In the genomic region with DNA sequence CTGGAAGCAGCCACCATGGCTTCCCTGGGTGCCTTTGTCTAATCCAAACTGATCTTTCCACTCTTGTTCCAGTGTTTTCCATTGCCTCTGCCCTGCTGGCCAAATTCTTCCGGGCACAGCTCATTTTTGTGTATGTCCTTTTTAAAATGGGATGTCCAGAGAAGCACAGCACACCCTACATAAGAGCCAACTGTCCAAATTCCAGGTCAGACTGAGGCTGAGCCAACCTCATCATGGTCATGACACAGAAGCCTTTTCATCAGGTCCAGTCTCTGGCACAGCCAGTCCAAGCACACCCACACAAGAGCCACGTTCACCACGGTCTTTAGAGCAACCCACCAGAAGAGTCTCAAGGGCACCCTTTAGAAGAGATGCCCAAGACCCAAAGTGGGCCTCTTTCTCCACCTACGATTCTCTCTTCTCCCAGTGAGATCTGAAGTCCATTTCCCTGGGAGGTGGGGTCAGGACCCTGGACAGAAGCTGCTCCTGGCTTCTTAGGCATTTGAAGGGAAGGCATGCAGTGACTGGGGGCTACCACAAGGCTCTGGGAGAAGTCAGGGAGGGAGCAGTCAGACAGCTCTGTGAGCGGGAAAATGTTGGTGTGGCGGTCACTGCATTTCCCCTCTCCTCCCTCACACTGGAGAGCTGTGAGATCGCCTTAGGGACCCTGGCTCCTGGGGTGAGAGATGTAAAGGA, we compare ENCODE assay signal across 2 cellular contexts.
A peak's percentile ranks its signal among the peaks of the same experiment; 100 is the strongest.
TF ChIP-seq lines count a peak whose summit lies in the region.

No MANE protein-coding gene starts in this region.

TF ChIP-seq in HCT116, 20 proteins besides CTCF, POLR2A, EP300 and RAD21:
- TF ChIP-seq, protein P1, sequence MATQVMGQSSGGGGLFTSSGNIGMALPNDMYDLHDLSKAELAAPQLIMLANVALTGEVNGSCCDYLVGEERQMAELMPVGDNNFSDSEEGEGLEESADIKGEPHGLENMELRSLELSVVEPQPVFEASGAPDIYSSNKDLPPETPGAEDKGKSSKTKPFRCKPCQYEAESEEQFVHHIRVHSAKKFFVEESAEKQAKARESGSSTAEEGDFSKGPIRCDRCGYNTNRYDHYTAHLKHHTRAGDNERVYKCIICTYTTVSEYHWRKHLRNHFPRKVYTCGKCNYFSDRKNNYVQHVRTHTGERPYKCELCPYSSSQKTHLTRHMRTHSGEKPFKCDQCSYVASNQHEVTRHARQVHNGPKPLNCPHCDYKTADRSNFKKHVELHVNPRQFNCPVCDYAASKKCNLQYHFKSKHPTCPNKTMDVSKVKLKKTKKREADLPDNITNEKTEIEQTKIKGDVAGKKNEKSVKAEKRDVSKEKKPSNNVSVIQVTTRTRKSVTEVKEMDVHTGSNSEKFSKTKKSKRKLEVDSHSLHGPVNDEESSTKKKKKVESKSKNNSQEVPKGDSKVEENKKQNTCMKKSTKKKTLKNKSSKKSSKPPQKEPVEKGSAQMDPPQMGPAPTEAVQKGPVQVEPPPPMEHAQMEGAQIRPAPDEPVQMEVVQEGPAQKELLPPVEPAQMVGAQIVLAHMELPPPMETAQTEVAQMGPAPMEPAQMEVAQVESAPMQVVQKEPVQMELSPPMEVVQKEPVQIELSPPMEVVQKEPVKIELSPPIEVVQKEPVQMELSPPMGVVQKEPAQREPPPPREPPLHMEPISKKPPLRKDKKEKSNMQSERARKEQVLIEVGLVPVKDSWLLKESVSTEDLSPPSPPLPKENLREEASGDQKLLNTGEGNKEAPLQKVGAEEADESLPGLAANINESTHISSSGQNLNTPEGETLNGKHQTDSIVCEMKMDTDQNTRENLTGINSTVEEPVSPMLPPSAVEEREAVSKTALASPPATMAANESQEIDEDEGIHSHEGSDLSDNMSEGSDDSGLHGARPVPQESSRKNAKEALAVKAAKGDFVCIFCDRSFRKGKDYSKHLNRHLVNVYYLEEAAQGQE (IDR thresholded peaks at IDR 0.05; ENCODE audit: low read depth), result peak; percentile 76
- TF ChIP-seq JUND (IDR thresholded peaks at IDR 0.05), result no peak
TF ChIP-seq in HCT116: peak in this region for 1.

TF ChIP-seq in SK-N-SH treated with all-trans-retinoic acid at 6 μM for 48 hours, 23 proteins besides CTCF, POLR2A, EP300 and RAD21 (continued from another document):
- TF ChIP-seq, protein P2, sequence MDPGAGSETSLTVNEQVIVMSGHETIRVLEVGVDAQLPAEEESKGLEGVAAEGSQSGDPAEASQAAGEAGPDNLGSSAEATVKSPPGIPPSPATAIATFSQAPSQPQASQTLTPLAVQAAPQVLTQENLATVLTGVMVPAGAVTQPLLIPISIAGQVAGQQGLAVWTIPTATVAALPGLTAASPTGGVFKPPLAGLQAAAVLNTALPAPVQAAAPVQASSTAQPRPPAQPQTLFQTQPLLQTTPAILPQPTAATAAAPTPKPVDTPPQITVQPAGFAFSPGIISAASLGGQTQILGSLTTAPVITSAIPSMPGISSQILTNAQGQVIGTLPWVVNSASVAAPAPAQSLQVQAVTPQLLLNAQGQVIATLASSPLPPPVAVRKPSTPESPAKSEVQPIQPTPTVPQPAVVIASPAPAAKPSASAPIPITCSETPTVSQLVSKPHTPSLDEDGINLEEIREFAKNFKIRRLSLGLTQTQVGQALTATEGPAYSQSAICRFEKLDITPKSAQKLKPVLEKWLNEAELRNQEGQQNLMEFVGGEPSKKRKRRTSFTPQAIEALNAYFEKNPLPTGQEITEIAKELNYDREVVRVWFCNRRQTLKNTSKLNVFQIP (CRISPR knock-in tag; IDR thresholded peaks at IDR 0.05; ENCODE audit: borderline replicate concordance, low read depth), result no peak
- TF ChIP-seq TOX (CRISPR knock-in tag; IDR thresholded peaks at IDR 0.05; ENCODE audit: borderline replicate concordance) (no peak), ZNF70 (CRISPR knock-in tag; IDR thresholded peaks at IDR 0.05) (no peak), TCF4 (CRISPR knock-in tag; IDR thresholded peaks at IDR 0.05; ENCODE audit: borderline replicate concordance) (no peak), ARNTL (CRISPR knock-in tag; IDR thresholded peaks at IDR 0.05; ENCODE audit: borderline replicate concordance, low read depth) (no peak), CSDC2 (CRISPR knock-in tag; IDR thresholded peaks at IDR 0.05) (no peak), ISL1 (CRISPR knock-in tag; IDR thresholded peaks at IDR 0.05) (no peak), GLIS3 (CRISPR knock-in tag; IDR thresholded peaks at IDR 0.05) (no peak), ZFP30 (CRISPR knock-in tag; IDR thresholded peaks at IDR 0.05) (no peak), RARB (CRISPR knock-in tag; IDR thresholded peaks at IDR 0.05) (no peak), BACH2 (CRISPR knock-in tag; IDR thresholded peaks at IDR 0.05; ENCODE audit: borderline replicate concordance) (no peak)
- TF ChIP-seq, protein P3, sequence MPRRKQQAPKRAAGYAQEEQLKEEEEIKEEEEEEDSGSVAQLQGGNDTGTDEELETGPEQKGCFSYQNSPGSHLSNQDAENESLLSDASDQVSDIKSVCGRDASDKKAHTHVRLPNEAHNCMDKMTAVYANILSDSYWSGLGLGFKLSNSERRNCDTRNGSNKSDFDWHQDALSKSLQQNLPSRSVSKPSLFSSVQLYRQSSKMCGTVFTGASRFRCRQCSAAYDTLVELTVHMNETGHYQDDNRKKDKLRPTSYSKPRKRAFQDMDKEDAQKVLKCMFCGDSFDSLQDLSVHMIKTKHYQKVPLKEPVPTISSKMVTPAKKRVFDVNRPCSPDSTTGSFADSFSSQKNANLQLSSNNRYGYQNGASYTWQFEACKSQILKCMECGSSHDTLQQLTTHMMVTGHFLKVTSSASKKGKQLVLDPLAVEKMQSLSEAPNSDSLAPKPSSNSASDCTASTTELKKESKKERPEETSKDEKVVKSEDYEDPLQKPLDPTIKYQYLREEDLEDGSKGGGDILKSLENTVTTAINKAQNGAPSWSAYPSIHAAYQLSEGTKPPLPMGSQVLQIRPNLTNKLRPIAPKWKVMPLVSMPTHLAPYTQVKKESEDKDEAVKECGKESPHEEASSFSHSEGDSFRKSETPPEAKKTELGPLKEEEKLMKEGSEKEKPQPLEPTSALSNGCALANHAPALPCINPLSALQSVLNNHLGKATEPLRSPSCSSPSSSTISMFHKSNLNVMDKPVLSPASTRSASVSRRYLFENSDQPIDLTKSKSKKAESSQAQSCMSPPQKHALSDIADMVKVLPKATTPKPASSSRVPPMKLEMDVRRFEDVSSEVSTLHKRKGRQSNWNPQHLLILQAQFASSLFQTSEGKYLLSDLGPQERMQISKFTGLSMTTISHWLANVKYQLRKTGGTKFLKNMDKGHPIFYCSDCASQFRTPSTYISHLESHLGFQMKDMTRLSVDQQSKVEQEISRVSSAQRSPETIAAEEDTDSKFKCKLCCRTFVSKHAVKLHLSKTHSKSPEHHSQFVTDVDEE (CRISPR knock-in tag; IDR thresholded peaks at IDR 0.05), result no peak
- TF ChIP-seq, protein P4, sequence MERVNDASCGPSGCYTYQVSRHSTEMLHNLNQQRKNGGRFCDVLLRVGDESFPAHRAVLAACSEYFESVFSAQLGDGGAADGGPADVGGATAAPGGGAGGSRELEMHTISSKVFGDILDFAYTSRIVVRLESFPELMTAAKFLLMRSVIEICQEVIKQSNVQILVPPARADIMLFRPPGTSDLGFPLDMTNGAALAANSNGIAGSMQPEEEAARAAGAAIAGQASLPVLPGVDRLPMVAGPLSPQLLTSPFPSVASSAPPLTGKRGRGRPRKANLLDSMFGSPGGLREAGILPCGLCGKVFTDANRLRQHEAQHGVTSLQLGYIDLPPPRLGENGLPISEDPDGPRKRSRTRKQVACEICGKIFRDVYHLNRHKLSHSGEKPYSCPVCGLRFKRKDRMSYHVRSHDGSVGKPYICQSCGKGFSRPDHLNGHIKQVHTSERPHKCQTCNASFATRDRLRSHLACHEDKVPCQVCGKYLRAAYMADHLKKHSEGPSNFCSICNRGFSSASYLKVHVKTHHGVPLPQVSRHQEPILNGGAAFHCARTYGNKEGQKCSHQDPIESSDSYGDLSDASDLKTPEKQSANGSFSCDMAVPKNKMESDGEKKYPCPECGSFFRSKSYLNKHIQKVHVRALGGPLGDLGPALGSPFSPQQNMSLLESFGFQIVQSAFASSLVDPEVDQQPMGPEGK (CRISPR knock-in tag; IDR thresholded peaks at IDR 0.05; ENCODE audit: borderline replicate concordance), result no peak
TF ChIP-seq in SK-N-SH treated with all-trans-retinoic acid at 6 μM for 48 hours: peak in this region for 0.
